11 cellular contexts compared by ENCODE assay signal in genomic region chr11:3989251-3989650, GRCh38.
DNase-seq lines count a peak whose midpoint lies in the region; ATAC-seq and TF ChIP-seq lines count a peak whose summit lies in the region.
"Had no signal": no experiment of that assay in that cellular context is flagged by ENCODE, and none has a peak within 500 bp of the region (broad histone marks: within the 10 kb centered on the region; RNA-seq: fewer than 3 reads in every experiment).

No MANE protein-coding gene starts in this region.

- H3K4me2 ChIP-seq in mesenchymal stem cell (ENCODE audit: low read length, poor library complexity, severe bottlenecking) (no peak overlapping the region), neuronal stem cell (ENCODE audit: insufficient read depth, low read length, poor library complexity, severe bottlenecking) (no peak overlapping the region)

- H2BK120ac ChIP-seq in mesenchymal stem cell (ENCODE audit: low read depth, low read length) (no peak overlapping the region), neuronal stem cell (ENCODE audit: low read depth, low read length) (no peak overlapping the region)

- DNase-seq in left ventricle myocardium superior (peak; percentile 29), heart right ventricle (no peak), cerebellar cortex (ENCODE audit: low spot score) (peak; percentile 43), mesenchymal stem cell (peak; percentile 22), NCI-H187 (lab: John Stamatoyannopoulos, UW) (no peak), GM13976 (ENCODE audit: low spot score) (no peak), left lobe of liver (ENCODE audit: low spot score) (no peak), neuronal stem cell (ENCODE audit: low spot score) (no peak)
- DNase-seq: NCI-H2171 treated with DMSO at 0.1 percent for 48 hours, tibial artery had no signal

- 81% methylated on average over 25 of the region's 25 CpGs for WGBS in heart right ventricle, 2 donors
- 34% methylated on average over 24 of the region's 25 CpGs for WGBS in mesenchymal stem cell
- WGBS in neuronal stem cell (ENCODE audit: extremely low coverage in 2 of 2, insufficient read length in 2 of 2, insufficient replicate concordance in 1 of 2), 2 donors = no CpG with 5 or more reads among the region's 25 CpGs

- H4K8ac ChIP-seq in mesenchymal stem cell (ENCODE audit: low read length) (no peak overlapping the region), neuronal stem cell (ENCODE audit: low read depth, low read length) (no peak overlapping the region)

- H3K4me1 ChIP-seq in heart right ventricle (peaks cover 4 to 44% (median 23%) of the 10 kb centered on the region in 9 donors), mesenchymal stem cell (ENCODE audit: control insufficient read depth, insufficient read depth, low read depth, low read length) (peaks cover 2% of the 10 kb centered on the region), neuronal stem cell (ENCODE audit: control insufficient read depth in 2 of 2, insufficient read depth in 1 of 2, low read depth in 1 of 2, low read length in 2 of 2) (no peaks in the 10 kb centered on the region)

- H3K79me1 ChIP-seq in mesenchymal stem cell (replicated peaks; ENCODE audit: low read length, poor library complexity, severe bottlenecking) = peaks cover 24% of the 10 kb centered on the region
- no peaks in the 10 kb centered on the region for H3K79me1 ChIP-seq in neuronal stem cell (ENCODE audit: low read depth, low read length)

- ATAC-seq in left ventricle myocardium superior (no peak), heart right ventricle (no peak), left lobe of liver (no peak)
- ATAC-seq: body of pancreas had no signal

- H2AK5ac ChIP-seq in mesenchymal stem cell (ENCODE audit: low read length, severe bottlenecking) = no peak overlapping the region
- no peak overlapping the region for H2AK5ac ChIP-seq in neuronal stem cell (ENCODE audit: low read depth, low read length)

- H3K36me3 ChIP-seq in heart right ventricle (no peaks in the 10 kb centered on the region), mesenchymal stem cell (ENCODE audit: control insufficient read depth in 1 of 2, insufficient read depth in 2 of 2, low read depth in 1 of 2, low read length in 2 of 2) (peaks cover 0 to 3% of the 10 kb centered on the region in 2 experiments), neuronal stem cell (replicated peaks in 1 of 2; ENCODE audit: control insufficient read depth in 2 of 2, insufficient read depth in 2 of 2, low read length in 2 of 2) (no peaks in the 10 kb centered on the region)
- H3K36me3 ChIP-seq: tibial artery had no signal

- H2BK15ac ChIP-seq in mesenchymal stem cell (ENCODE audit: low read depth, poor library complexity, severe bottlenecking) (no peak overlapping the region), neuronal stem cell (ENCODE audit: low read length) (no peak overlapping the region)

- H3K23ac ChIP-seq in mesenchymal stem cell (ENCODE audit: low read length in 2 of 2) (no peak overlapping the region), neuronal stem cell (ENCODE audit: low read depth, low read length, poor library complexity) (no peak overlapping the region)

- intact Hi-C loops in left ventricle myocardium superior (cut with micrococcal nuclease) = no loop called here
- intact Hi-C loops in heart right ventricle (cut with DNase I) = loop anchor here in 3 of 10 donors (10.0 kb wide), 2 partner anchors 86 to 134 kb away; partner anchors contain the start of gene STIM1 (in 2 of the 3)

- H3K9ac ChIP-seq in mesenchymal stem cell (ENCODE audit: low read length) (peak overlapping the region; percentile 67), neuronal stem cell (ENCODE audit: low read depth, low read length, poor library complexity) (no peak overlapping the region)

- in situ Hi-C loops in GM13976 (cut with MboI; ENCODE audit: low sequenced_read_pairs, unreplicated experiment) = no loop called here

- H3K4me3 ChIP-seq in heart right ventricle (no peak overlapping the region), mesenchymal stem cell (ENCODE audit: insufficient read depth in 1 of 2, low read depth in 1 of 2, low read length in 2 of 2) (peak overlapping the region in 1 of 2 experiments; percentile 54), neuronal stem cell (ENCODE audit: low read length in 2 of 2) (no peak overlapping the region)
- H3K4me3 ChIP-seq: body of pancreas, tibial artery had no signal

- H2BK5ac ChIP-seq in mesenchymal stem cell (ENCODE audit: low read depth, low read length, poor library complexity, severe bottlenecking) = no peak overlapping the region
- no peak overlapping the region for H2BK5ac ChIP-seq in neuronal stem cell (ENCODE audit: low read length)

- no peak overlapping the region for H2BK12ac ChIP-seq in mesenchymal stem cell (ENCODE audit: low read length in 2 of 2)
- no peak overlapping the region for H2BK12ac ChIP-seq in neuronal stem cell (ENCODE audit: low read length)

- TF ChIP-seq CTCF in heart right ventricle (IDR thresholded peaks at IDR 0.05) (no peak), GM13976 (IDR thresholded peaks at IDR 0.05; ENCODE audit: borderline replicate concordance, control extremely low read depth, extremely low read depth, insufficient read depth, missing control alignments) (no peak)

- no peak overlapping the region for H4K91ac ChIP-seq in mesenchymal stem cell (ENCODE audit: low read length)
- no peak overlapping the region for H4K91ac ChIP-seq in neuronal stem cell (ENCODE audit: low read depth, low read length, poor library complexity)

- H2AFZ ChIP-seq in mesenchymal stem cell (ENCODE audit: low read depth, low read length) = no peak overlapping the region
- H2AFZ ChIP-seq in neuronal stem cell (ENCODE audit: low read length) = no peak overlapping the region

- H3K4ac ChIP-seq in mesenchymal stem cell (ENCODE audit: low read depth in 1 of 2, low read length in 2 of 2) = peak overlapping the region in 1 of 2 experiments; percentile 80
- H3K4ac ChIP-seq in neuronal stem cell (ENCODE audit: low read length) = no peak overlapping the region

- H3K18ac ChIP-seq in mesenchymal stem cell (ENCODE audit: low read depth in 1 of 2, low read length in 2 of 2) (peak overlapping the region in 1 of 2 experiments; percentile 85), neuronal stem cell (ENCODE audit: low read length) (no peak overlapping the region)

- H3K9me3 ChIP-seq in heart right ventricle = peaks cover 0 to 17% (median 6%) of the 10 kb centered on the region in 11 donors
- peaks cover 22% of the 10 kb centered on the region for H3K9me3 ChIP-seq in mesenchymal stem cell (ENCODE audit: control insufficient read depth, low read length)
- H3K9me3 ChIP-seq in neuronal stem cell (replicated peaks in 1 of 2; ENCODE audit: control insufficient read depth in 2 of 2, insufficient read depth in 1 of 2, low read depth in 1 of 2, low read length in 2 of 2) = peaks cover 0 to 16% of the 10 kb centered on the region in 2 donors
- H3K9me3 ChIP-seq: body of pancreas had no signal

- no peak overlapping the region for H3K27ac ChIP-seq in heart right ventricle
- no peak overlapping the region for H3K27ac ChIP-seq in mesenchymal stem cell (ENCODE audit: low read length, poor library complexity, severe bottlenecking)
- no peak overlapping the region for H3K27ac ChIP-seq in neuronal stem cell (replicated peaks; ENCODE audit: low read length)
- H3K27ac ChIP-seq: body of pancreas, tibial artery had no signal

- no peak overlapping the region for H3K14ac ChIP-seq in mesenchymal stem cell (ENCODE audit: low read length in 2 of 2)
- H3K14ac ChIP-seq in neuronal stem cell (ENCODE audit: low read length) = no peak overlapping the region

- no peaks in the 10 kb centered on the region for H3K27me3 ChIP-seq in heart right ventricle
- H3K27me3 ChIP-seq in mesenchymal stem cell (ENCODE audit: control insufficient read depth in 1 of 2, insufficient read depth in 1 of 2, low read length in 2 of 2) = no peaks in the 10 kb centered on the region
- no peaks in the 10 kb centered on the region for H3K27me3 ChIP-seq in neuronal stem cell (ENCODE audit: control insufficient read depth in 3 of 3, insufficient read depth in 3 of 3, low read depth in 1 of 3, low read length in 3 of 3)
- H3K27me3 ChIP-seq: body of pancreas, tibial artery had no signal

Comparison
In these comparisons a context has a peak if more than half of its experiments do, and no peak if none do; other contexts are left out.
1. DNase-seq: peak in left ventricle myocardium superior (single experiment), cerebellar cortex (single experiment) and mesenchymal stem cell (single experiment); none in heart right ventricle (0 of 2), NCI-H187 (0 of 2), GM13976 (single experiment), left lobe of liver (single experiment) and neuronal stem cell (single experiment).